11 cellular contexts compared by ENCODE assay signal in genomic region chr7:151681726-151682125, GRCh38.
"Had no signal": no experiment of that assay in that cellular context is flagged by ENCODE, and none has a peak within 500 bp of the region (broad histone marks: within the 10 kb centered on the region; RNA-seq: fewer than 3 reads in every experiment).

No MANE protein-coding gene starts in this region.

- DNase-seq: amniotic stem cell; erythroblast; left colon; natural killer cell; SK-N-SH; stimulated activated naive CD8-positive, alpha-beta T cell treated with anti-CD3 and anti-CD28 coated beads, Interleukin-15, Interleukin-2, amounts not matched to agents 100 U/mL and 50 U/mL, for 24 hours; T-cell; T-helper 9 cell had no signal

- H3K9me3 Mint-ChIP-seq: activated naive CD4-positive, alpha-beta T cell treated with anti-CD3 and anti-CD28 coated beads, Interleukin-2, amount 50 U/mL, for 72 hours; activated T-helper 2 cell treated with anti-CD3 and anti-CD28 coated beads, Interferon-gamma antibody, Interleukin-2, Interleukin-4, amounts not matched to agents 10 μg/mL and 5 μg/mL and 100 μg/mL, durations not matched to agents 14 hours and 24 hours and 36 hours; natural killer cell; T-cell had no signal

- H3K9me3 ChIP-seq: SK-N-SH, thoracic aorta had no signal

- H3K4me3 Mint-ChIP-seq: natural killer cell, T-cell had no signal

- H3K36me3 ChIP-seq: thoracic aorta had no signal

- ATAC-seq: activated naive CD4-positive, alpha-beta T cell treated with anti-CD3 and anti-CD28 coated beads, Interleukin-2, amount 50 U/mL, for 72 hours; left colon; natural killer cell; stimulated activated naive CD8-positive, alpha-beta T cell treated with anti-CD3 and anti-CD28 coated beads, Interleukin-15, Interleukin-2, amounts not matched to agents 100 U/mL and 50 U/mL, for 24 hours; T-cell had no signal

- H3K36me3 Mint-ChIP-seq: activated naive CD4-positive, alpha-beta T cell treated with anti-CD3 and anti-CD28 coated beads, Interleukin-2, amount 50 U/mL, for 72 hours; natural killer cell had no signal

- H3K9ac ChIP-seq: SK-N-SH had no signal

- H3K4me2 ChIP-seq: SK-N-SH had no signal

- H3K27me3 Mint-ChIP-seq: T-cell had no signal

- H3K27ac Mint-ChIP-seq: activated T-helper 2 cell treated with anti-CD3 and anti-CD28 coated beads, Interferon-gamma antibody, Interleukin-2, Interleukin-4, amounts not matched to agents 10 μg/mL and 5 μg/mL and 100 μg/mL, durations not matched to agents 14 hours and 24 hours and 36 hours; natural killer cell had no signal

- H3K4me3 ChIP-seq: thoracic aorta had no signal
